Comparison of ENCODE assay signal across 8 cellular contexts in the genomic region with DNA sequence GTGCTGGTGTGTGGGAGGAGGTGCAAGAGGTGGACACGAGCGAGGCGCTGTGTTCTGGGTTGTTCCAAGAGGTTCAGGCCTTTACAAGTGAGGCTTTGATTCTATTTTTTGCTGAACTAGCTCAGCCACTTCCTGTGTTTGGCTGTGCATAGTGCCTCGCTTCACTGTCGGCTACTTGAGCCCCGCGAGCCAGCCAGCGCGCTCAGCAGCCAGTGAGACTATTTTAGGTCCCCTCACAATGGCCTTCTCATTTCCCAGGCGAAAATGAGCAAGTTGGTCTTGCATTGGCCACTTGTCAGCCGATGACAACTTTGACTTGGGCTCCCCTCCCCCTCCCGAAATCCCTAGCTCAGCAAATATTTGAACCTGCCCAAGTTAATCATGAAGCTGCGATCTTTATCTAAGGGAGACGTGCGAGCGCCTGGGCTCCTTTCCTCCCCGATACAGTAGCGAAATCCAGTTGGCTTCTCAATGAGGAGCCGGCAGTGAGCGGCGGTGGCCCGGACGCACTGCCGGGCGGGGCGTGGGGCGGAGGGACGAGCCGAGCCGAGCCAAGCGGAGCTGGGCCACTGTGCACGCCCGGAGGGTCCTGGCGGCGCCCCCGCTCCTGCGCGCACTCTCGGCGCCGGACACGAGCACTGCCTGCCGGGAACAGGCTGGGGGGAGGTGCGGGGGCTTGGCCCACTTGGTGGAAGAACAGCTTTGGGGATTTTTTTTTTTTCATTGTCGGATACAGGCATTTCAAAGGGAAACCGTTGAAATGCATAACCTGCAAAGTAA.
DNase-seq lines count a peak whose midpoint lies in the region; ATAC-seq and TF ChIP-seq lines count a peak whose summit lies in the region.

No MANE protein-coding gene starts in this region.

- H3K27ac ChIP-seq in GM23338 (ENCODE audit: low read depth) (0 out of 2 replicates have a peak overlapping the region, but pooled peaks have one; percentile 17), lower lobe of right lung (peak overlapping the region; percentile 78)

- peak overlapping the region; percentile 93 for H2AFZ ChIP-seq in GM23338

- no peaks in the 10 kb centered on the region for H4K20me1 ChIP-seq in GM23338 (replicated peaks; ENCODE audit: insufficient read depth)

- POLR2A ChIA-PET in activated CD4-positive, alpha-beta memory T cell treated with anti-CD3 and anti-CD28 coated beads for 36 hours (lab: Charles Lee), result interaction anchor here (0.6 to 1.1 kb wide), 2 partner anchors 177 to 381 kb away, joined by 3 read pairs; no protein-coding TSS in a partner anchor

- H3K79me2 ChIP-seq in GM23338 (replicated peaks; ENCODE audit: insufficient read depth), result no peaks in the 10 kb centered on the region

- no peaks in the 10 kb centered on the region for H3K27me3 ChIP-seq in GM23338 (ENCODE audit: insufficient read depth)
- H3K27me3 ChIP-seq in MG63, result no peaks in the 10 kb centered on the region
- H3K27me3 ChIP-seq in lower lobe of right lung (ENCODE audit: low read depth), result no peaks in the 10 kb centered on the region

- H3K9me2 ChIP-seq in GM23338 (ENCODE audit: insufficient read depth), result no peaks in the 10 kb centered on the region

- intact Hi-C loops in activated CD4-positive, alpha-beta memory T cell treated with anti-CD3 and anti-CD28 coated beads for 36 hours (cut with micrococcal nuclease), result loop anchor here (1.0 to 10.0 kb wide), 5 partner anchors 15 to 675 kb away; no protein-coding TSS in a partner anchor
- intact Hi-C loops in lower lobe of right lung (cut with DNase I), result loop anchor here (10.0 kb wide), 1 partner anchor 167 kb away; no protein-coding TSS in a partner anchor

- no peaks in the 10 kb centered on the region for H3K9me3 Mint-ChIP-seq in GM23338
- H3K9me3 Mint-ChIP-seq in activated CD4-positive, alpha-beta memory T cell treated with anti-CD3 and anti-CD28 coated beads for 36 hours, result no peaks in the 10 kb centered on the region

- peak; percentile 96 for ATAC-seq in GM23338
- peak; percentile 87 to 88 for ATAC-seq in lower lobe of right lung

- peak overlapping the region; percentile 96; the same call in 1 of the 2 replicates for H3K27ac Mint-ChIP-seq in GM23338
- H3K27ac Mint-ChIP-seq in activated CD4-positive, alpha-beta memory T cell treated with anti-CD3 and anti-CD28 coated beads for 36 hours, result peak overlapping the region; percentile 88

- CTCF ChIA-PET in activated CD4-positive, alpha-beta memory T cell treated with anti-CD3 and anti-CD28 coated beads for 36 hours (lab: Charles Lee), result interaction anchor here (0.6 to 3.5 kb wide), 20 partner anchors 9 to 1042 kb away, joined by 3 to 83 read pairs (median 10); no protein-coding TSS in a partner anchor

- H3K4me3 Mint-ChIP-seq in GM23338, result peak overlapping the region; percentile 86
- peak overlapping the region; percentile 84 for H3K4me3 Mint-ChIP-seq in activated CD4-positive, alpha-beta memory T cell treated with anti-CD3 and anti-CD28 coated beads for 36 hours

- TF ChIP-seq CTCF in GM23338 (conservative IDR thresholded peaks at IDR 0.05; ENCODE audit: low read depth in 2 of 2) (no peak), lower lobe of right lung (IDR thresholded peaks at IDR 0.05) (no peak)

- peak overlapping the region; percentile 90 for H3K4me2 ChIP-seq in GM23338

- DNase-seq in GM03348 (ENCODE audit: low spot score) (peak; percentile 71), GM23338 (ENCODE audit: low spot score) (peak; percentile 75), MG63 (peak; percentile 60), lower lobe of right lung (peak; percentile 69), KG1 (lab: John Stamatoyannopoulos, UW) (no peak)
- DNase-seq in activated CD4-positive, alpha-beta memory T cell treated with anti-CD3 and anti-CD28 coated beads for 36 hours, result peak; percentile 63
- DNase-seq in effector CD4-positive, alpha-beta T cell, result peak; percentile 23
- DNase-seq in stimulated activated CD8-positive, alpha-beta memory T cell treated with anti-CD3 and anti-CD28 coated beads, Interleukin-12 subunit alpha, Interleukin-12 subunit beta, amount 100 ng/mL, for 1 hour (ENCODE audit: low read depth), result peak; percentile 22

- peaks cover 45% of the 10 kb centered on the region for H3K4me1 ChIP-seq in GM23338 (ENCODE audit: insufficient read depth)
- H3K4me1 ChIP-seq in lower lobe of right lung, result peaks cover 90% of the 10 kb centered on the region

- H3K9me3 ChIP-seq in MG63 (no peaks in the 10 kb centered on the region), lower lobe of right lung (no peaks in the 10 kb centered on the region)

- no peaks in the 10 kb centered on the region; the same call in 1 of the 2 replicates for H3K36me3 ChIP-seq in GM23338 (ENCODE audit: insufficient read depth)
- H3K36me3 ChIP-seq in MG63, result peaks cover 6% of the 10 kb centered on the region
- H3K36me3 ChIP-seq in lower lobe of right lung, result peaks cover 27% of the 10 kb centered on the region

- H3K36me3 Mint-ChIP-seq in GM23338 (ENCODE audit: low read depth), result peaks cover 8% of the 10 kb centered on the region; the same call in 2 of the 3 replicates
- H3K36me3 Mint-ChIP-seq in activated CD4-positive, alpha-beta memory T cell treated with anti-CD3 and anti-CD28 coated beads for 36 hours, result peaks cover 28% of the 10 kb centered on the region

- no peaks in the 10 kb centered on the region for H3F3A ChIP-seq in GM23338 (replicated peaks; ENCODE audit: low read depth)

- peaks cover 1% of the 10 kb centered on the region for H3K27me3 Mint-ChIP-seq in GM23338 (ENCODE audit: insufficient read depth, low read depth, poor library complexity)
- no peaks in the 10 kb centered on the region for H3K27me3 Mint-ChIP-seq in activated CD4-positive, alpha-beta memory T cell treated with anti-CD3 and anti-CD28 coated beads for 36 hours

- H3K4me1 Mint-ChIP-seq in GM23338, result peaks cover 56% of the 10 kb centered on the region
- peaks cover 85% of the 10 kb centered on the region for H3K4me1 Mint-ChIP-seq in activated CD4-positive, alpha-beta memory T cell treated with anti-CD3 and anti-CD28 coated beads for 36 hours (ENCODE audit: low read depth)

- peak overlapping the region; percentile 65 for H3K4me3 ChIP-seq in GM23338
- peak overlapping the region; percentile 29 for H3K4me3 ChIP-seq in MG63
- H3K4me3 ChIP-seq in lower lobe of right lung, result peak overlapping the region; percentile 59

TF ChIP-seq in GM23338, 12 proteins besides CTCF, POLR2A, EP300 and RAD21 (continues in another document):
- TF ChIP-seq REST (IDR thresholded peaks at IDR 0.05; ENCODE audit: unreplicated experiment), result no peak
